16 cellular contexts compared by ENCODE assay signal in genomic region chr14:20417250-20418186, GRCh38. TPM values are rescaled to one million over a fixed set of nuclear protein-coding genes. Genes with fewer than 3 reads are reported as not detected.
DNase-seq lines count a peak whose midpoint lies in the region; ATAC-seq lines count a peak whose summit lies in the region.
"Had no signal": no experiment of that assay in that cellular context is flagged by ENCODE, and none has a peak within 500 bp of the region (broad histone marks: within the 10 kb centered on the region; RNA-seq: fewer than 3 reads in every experiment).

No MANE protein-coding gene starts in this region.

- H3K27ac ChIP-seq in mucosa of rectum (ENCODE audit: low read depth in 2 of 2, low read length in 2 of 2) = peak overlapping the region; percentile 93 to 94
- H3K27ac ChIP-seq: sigmoid colon had no signal

- intact Hi-C loops in Right ventricle myocardium inferior (cut with DNase I) = no loop called here

- no peaks in the 10 kb centered on the region for H3K9me3 ChIP-seq in mucosa of rectum (ENCODE audit: control insufficient read depth in 2 of 2, low read length in 2 of 2)
- H3K9me3 ChIP-seq: BE2C, sigmoid colon had no signal

- no peaks in the 10 kb centered on the region for H3K36me3 ChIP-seq in mucosa of rectum (ENCODE audit: control insufficient read depth in 2 of 2, insufficient read depth in 2 of 2, low read length in 2 of 2)
- H3K36me3 ChIP-seq: BE2C, sigmoid colon had no signal

- no peaks in the 10 kb centered on the region for H3K27me3 ChIP-seq in mucosa of rectum (ENCODE audit: control insufficient read depth in 2 of 2, insufficient read depth in 2 of 2, low read length in 2 of 2)
- H3K27me3 ChIP-seq: BE2C, sigmoid colon had no signal

- DNase-seq in DMS153 (lab: John Stamatoyannopoulos, UW) (peak; percentile 54), NCI-H1092 treated with DMSO at 0.1 percent for 48 hours (lab: John Stamatoyannopoulos, UW) (peak; percentile 75), NCI-H748 treated with DMSO at 0.1 percent for 48 hours (lab: John Stamatoyannopoulos, UW) (peak; percentile 38), Right ventricle myocardium inferior (ENCODE audit: missing footprints) (no peak), ecto neural progenitor cell (ENCODE audit: low spot score) (no peak), NCI-H446 treated with DMSO at 0.1 percent for 48 hours (lab: John Stamatoyannopoulos, UW) (no peak)
- DNase-seq: activated gamma-delta T cell, aorta, BE2C, DND-41, foreskin fibroblast, occipital lobe, sigmoid colon, T-helper 2 cell had no signal

- peak overlapping the region; percentile 25 to 44 for H3K9ac ChIP-seq in mucosa of rectum (ENCODE audit: low read depth in 1 of 2, low read length in 2 of 2)

- H3K4me1 ChIP-seq in mucosa of rectum (ENCODE audit: control insufficient read depth in 2 of 2, insufficient read depth in 2 of 2, low read length in 2 of 2) = peaks cover 36 to 60% of the 10 kb centered on the region in 2 donors
- H3K4me1 ChIP-seq: BE2C had no signal

- peak overlapping the region in 1 of 2 donors; percentile 51 for H3K4me3 ChIP-seq in mucosa of rectum (ENCODE audit: low read length in 2 of 2)
- H3K4me3 ChIP-seq: sigmoid colon had no signal

- no peak for ATAC-seq in Right ventricle myocardium inferior
- ATAC-seq: activated CD4-positive, CD25-positive, alpha-beta regulatory T cell treated with anti-CD3 and anti-CD28 coated beads, Interleukin-2, amount 50 U/mL, for 24 hours had no signal

RNA-seq across cellular contexts. Expression of gene TEP1, which starts 4.2 kb away (rescaled TPM):
- 8.2 TPM for total RNA-seq in Right ventricle myocardium inferior

RNA-seq across cellular contexts. Expression of gene KLHL33, which starts 18.4 kb away (rescaled TPM):
- 0.62 TPM for total RNA-seq in Right ventricle myocardium inferior

RNA-seq across cellular contexts. Expression of gene OSGEP, which starts 37.1 kb away (rescaled TPM):
- 18.8 TPM for total RNA-seq in Right ventricle myocardium inferior

RNA-seq across cellular contexts. Expression of gene APEX1, which starts 37.5 kb away (rescaled TPM):
- total RNA-seq in Right ventricle myocardium inferior = 67.2 TPM

RNA-seq across cellular contexts. Expression of gene PIP4P1, which starts 43.7 kb away (rescaled TPM):
- total RNA-seq in Right ventricle myocardium inferior = 17.2 TPM

Comparison
In these comparisons a context has a peak if more than half of its experiments do, and no peak if none do; other contexts are left out.
1. DNase-seq: peak in DMS153 (single experiment), NCI-H1092 treated with DMSO at 0.1 percent for 48 hours (single experiment) and NCI-H748 treated with DMSO at 0.1 percent for 48 hours (single experiment); none in Right ventricle myocardium inferior (single experiment), ecto neural progenitor cell (single experiment) and NCI-H446 treated with DMSO at 0.1 percent for 48 hours (single experiment).